In genomic region chr1:52005548-52005947, GRCh38 we compare ENCODE assay signal across 9 cellular contexts. TPM values are rescaled to one million over a fixed set of nuclear protein-coding genes. Genes with fewer than 3 reads are reported as not detected.
DNase-seq lines count a peak whose midpoint lies in the region; ATAC-seq and TF ChIP-seq lines count a peak whose summit lies in the region.
"Not testable (repeated sequence)": the region's sequence is repeated elsewhere in the genome, so short reads cannot be mapped to it uniquely, and the experiment has no call there.
"Had no signal": no experiment of that assay in that cellular context is flagged by ENCODE, and none has a peak within 500 bp of the region (broad histone marks: within the 10 kb centered on the region; RNA-seq: fewer than 3 reads in every experiment).

No MANE protein-coding gene starts in this region.

- H3K9me1 ChIP-seq in IMR-90 (ENCODE audit: insufficient read depth, low read length): peaks cover 13% of the 10 kb centered on the region; the same call in 1 of the 2 replicates

- WGBS in IMR-90 (ENCODE audit: extremely low coverage in 2 of 2, insufficient read length in 1 of 2), 2 experiments: no CpG with 5 or more reads among the region's 3 CpGs
- WGBS in mesodermal cell (ENCODE audit: insufficient coverage in 2 of 2), 2 experiments: 15% methylated on average over 2 of the region's 3 CpGs; no CpG with 5 or more reads in 1 of the 2 experiments

- H3K4me2 ChIP-seq in IMR-90 (ENCODE audit: low read depth, low read length) (peak overlapping the region; percentile 30; the same call in 1 of the 2 replicates), skeletal muscle satellite cell (ENCODE audit: low read length) (peak overlapping the region; percentile 71)

- TF ChIP-seq POLR2A in IMR-90 (IDR thresholded peaks at IDR 0.05; ENCODE audit: low read depth, low read length): not testable (repeated sequence)

- H3K14ac ChIP-seq in IMR-90 (replicated peaks; ENCODE audit: low read depth, low read length): peak overlapping the region; percentile 75

- H2AFZ ChIP-seq in IMR-90 (replicated peaks; ENCODE audit: low read length, poor library complexity): not testable (repeated sequence)

- H3K4me1 Mint-ChIP-seq in WTC11: peaks cover 23% of the 10 kb centered on the region

- intact Hi-C loops in IMR-90 (cut with micrococcal nuclease): loop anchor here (10.0 kb wide), 1 partner anchor 371 kb away; no protein-coding TSS in a partner anchor

- peak overlapping the region; percentile 87; the same call in 1 of the 2 replicates for H4K5ac ChIP-seq in IMR-90 (ENCODE audit: low read depth, low read length)

- not testable (repeated sequence) for H3K9me3 Mint-ChIP-seq in WTC11

- peak overlapping the region; percentile 96 for H2BK120ac ChIP-seq in IMR-90 (ENCODE audit: low read depth, low read length)

- H3K9me3 ChIP-seq in AG04450 (ENCODE audit: control insufficient read depth, insufficient read depth, low read length); IMR-90 (ENCODE audit: control insufficient read depth, insufficient read depth, low read length); mesodermal cell (ENCODE audit: control insufficient read depth, low read length); skeletal muscle satellite cell (replicated peaks; ENCODE audit: low read length): not testable (repeated sequence)

- H3K4me1 ChIP-seq in IMR-90 (ENCODE audit: control insufficient read depth, insufficient read depth, low read length): not testable (repeated sequence)
- H3K4me1 ChIP-seq in mesodermal cell (ENCODE audit: control insufficient read depth, insufficient read depth, low read length, poor library complexity, severe bottlenecking): peaks cover 18% of the 10 kb centered on the region
- H3K4me1 ChIP-seq in skeletal muscle satellite cell (ENCODE audit: control insufficient read depth, insufficient read depth, low read length): peaks cover 25% of the 10 kb centered on the region

- peak overlapping the region; percentile 69 for H3K23ac ChIP-seq in IMR-90 (ENCODE audit: low read depth, low read length)

- TF ChIP-seq RAD21 in IMR-90 (IDR thresholded peaks at IDR 0.05; ENCODE audit: low read length): not testable (repeated sequence)

- peak overlapping the region; percentile 96 for H3K4ac ChIP-seq in IMR-90 (ENCODE audit: low read depth, low read length)

- H3K79me1 ChIP-seq in IMR-90 (ENCODE audit: low read depth in 1 of 2, low read length in 2 of 2): not testable (repeated sequence)

- peak overlapping the region; percentile 85 for H2BK5ac ChIP-seq in IMR-90 (ENCODE audit: low read depth, low read length, poor library complexity, severe bottlenecking)

- CTCF ChIA-PET in AG04450 (lab: Charles Lee) (interaction anchor here (1.5 kb wide), 1 partner anchor 109 kb away, joined by 14 read pairs; no protein-coding TSS in a partner anchor), IMR-90 (lab: Yijun Ruan, JAX) (interaction anchor here (0.7 kb wide), 1 partner anchor 15 kb away, joined by 4 read pairs; no protein-coding TSS in a partner anchor), WTC11 (lab: Charles Lee) (interaction anchor here (0.6 kb wide), 1 partner anchor 223 kb away, joined by 3 read pairs; no protein-coding TSS in a partner anchor)

- H3K9ac ChIP-seq in IMR-90 (ENCODE audit: low read depth, low read length): peak overlapping the region; percentile 51; the same call in 1 of the 2 replicates
- H3K9ac ChIP-seq in skeletal muscle satellite cell (ENCODE audit: low read depth, low read length): peak overlapping the region; percentile 80

- H2AK9ac ChIP-seq in IMR-90 (replicated peaks; ENCODE audit: low read depth, low read length, poor library complexity): not testable (repeated sequence)

- H3K27ac ChIP-seq in AG04450 (ENCODE audit: low read depth, low read length) (peak overlapping the region; percentile 96), IMR-90 (ENCODE audit: insufficient read depth, low read length) (peak overlapping the region; percentile 79), mesodermal cell (ENCODE audit: low read depth, low read length, severe bottlenecking) (peak overlapping the region; percentile 89)

- POLR2A ChIA-PET in AG04450 (lab: Yijun Ruan, JAX) (interaction anchor here (1.1 to 1.5 kb wide), 2 partner anchors 28 to 108 kb away, joined by 3 to 10 read pairs; partner anchors contain the start of gene KTI12), WTC11 (lab: Charles Lee) (interaction anchor here (0.9 kb wide), 1 partner anchor 16 kb away, joined by 4 read pairs; no protein-coding TSS in a partner anchor)
- POLR2A ChIA-PET in IMR-90 (lab: Charles Lee; ENCODE audit: unreplicated experiment): not testable (repeated sequence)

- H4K8ac ChIP-seq in IMR-90 (ENCODE audit: low read depth in 2 of 2, low read length in 2 of 2): peak overlapping the region; percentile 45 to 77; a peak in 3 of 4 replicates

- peak overlapping the region; percentile 89 for H2BK20ac ChIP-seq in IMR-90 (ENCODE audit: low read depth, low read length)

- peak overlapping the region; percentile 98 for H4K91ac ChIP-seq in IMR-90 (ENCODE audit: insufficient read depth, low read depth, low read length)

- not testable (repeated sequence) for H4K20me1 ChIP-seq in IMR-90 (ENCODE audit: insufficient read depth, low read length)

- DNase-seq in AG04450 (ENCODE audit: low read depth, low spot score) (peak; percentile 60), GM03348 (ENCODE audit: low spot score) (peak; percentile 61), IMR-90 (peak; percentile 91), choroid plexus epithelial cell (ENCODE audit: low read depth) (peak; percentile 89), foreskin fibroblast (peak; percentile 73 to 83)
- DNase-seq in WTC11 (ENCODE audit: low spot score): not testable (repeated sequence)

- H2AK5ac ChIP-seq in IMR-90 (ENCODE audit: low read depth, low read length): peak overlapping the region; percentile 75; the same call in 1 of the 2 replicates

- H3K4me3 ChIP-seq in AG04450 (ENCODE audit: low read depth, low read length); IMR-90 (ENCODE audit: insufficient read depth, low read depth, low read length); choroid plexus epithelial cell (ENCODE audit: low read depth, low read length); foreskin fibroblast (ENCODE audit: low read depth in 1 of 2, low read length in 2 of 2); mesodermal cell (ENCODE audit: extremely low read depth, insufficient read depth, low read length, poor library complexity, severe bottlenecking): not testable (repeated sequence)
- peak overlapping the region; percentile 32 for H3K4me3 ChIP-seq in skeletal muscle satellite cell (ENCODE audit: low read length)

- not testable (repeated sequence) for H3K27me3 ChIP-seq in AG04450 (ENCODE audit: control insufficient read depth, insufficient read depth, low read length); IMR-90 (ENCODE audit: control insufficient read depth, insufficient read depth, low read length); skeletal muscle satellite cell (ENCODE audit: control insufficient read depth, insufficient read depth, low read length)

- in situ Hi-C loops in IMR-90 (cut with MboI; ENCODE audit: low sequenced_read_pairs): not testable (repeated sequence)

- not testable (repeated sequence) for H3K27me3 Mint-ChIP-seq in WTC11 (ENCODE audit: low read depth)

- H3K36me3 Mint-ChIP-seq in WTC11: not testable (repeated sequence)

- ATAC-seq in IMR-90 (ENCODE audit: low read depth): peak; percentile 75
- ATAC-seq in WTC11: not testable (repeated sequence)

- peak overlapping the region; percentile 86 for H3K56ac ChIP-seq in IMR-90 (ENCODE audit: extremely low read depth, insufficient read depth, low read length)

- BruUV-seq in IMR-90 (replicated peaks; lab: Mats Ljungman, UMichigan): not testable (repeated sequence)

- peak overlapping the region; percentile 86 for H3K18ac ChIP-seq in IMR-90 (ENCODE audit: low read depth, low read length)

- peak overlapping the region; percentile 86; the same call in 2 of the 3 replicates for H2BK15ac ChIP-seq in IMR-90 (ENCODE audit: low read depth, low read length)

- H3K36me3 ChIP-seq in IMR-90 (ENCODE audit: control insufficient read depth, insufficient read depth, low read length); mesodermal cell (ENCODE audit: control insufficient read depth, insufficient read depth, low read length); skeletal muscle satellite cell (ENCODE audit: insufficient read depth, low read length): not testable (repeated sequence)

- 0 out of 2 replicates have a peak overlapping the region, but pooled peaks have one; percentile 57 for H3K27ac Mint-ChIP-seq in WTC11

- not testable (repeated sequence) for H3K4me3 Mint-ChIP-seq in WTC11

- dilution Hi-C loops in IMR-90 (cut with HindIII; ENCODE audit: low sequenced_read_pairs, unreplicated experiment): not testable (repeated sequence)

- TF ChIP-seq CTCF in AG04450 (IDR thresholded peaks at IDR 0.05; ENCODE audit: low read depth, low read length); IMR-90 (conservative IDR thresholded peaks at IDR 0.05; ENCODE audit: low read depth, low read length); WTC11 (IDR thresholded peaks at IDR 0.05); choroid plexus epithelial cell (conservative IDR thresholded peaks at IDR 0.05; ENCODE audit: low read depth, low read length); foreskin fibroblast (IDR thresholded peaks at IDR 0.05; ENCODE audit: low read depth, low read length): not testable (repeated sequence)

RNA-seq across cellular contexts. Expression of gene RAB3B, which starts 15.0 kb away (rescaled TPM):
- polyA plus RNA-seq in AG04450 (2011; rRNA removed) (28.4 and 28.6 TPM in 2 replicates), IMR-90 (2012; rRNA removed) (31.4 and 33.6 TPM in 2 replicates)
- polyA minus RNA-seq in AG04450 (2011; rRNA and poly(A)+ RNA removed): 51.1 and 66.1 TPM in 2 replicates
- total RNA-seq in IMR-90 (2012; rRNA removed) (78.5 and 91.9 TPM in 2 replicates), WTC11 (2021) (33.7 to 36.9 TPM (median 34.1 TPM) in 3 replicates)
- 10.6 and 11.3 TPM in 2 replicates for polyA plus RNA-seq in IMR-90 (2012; cell fraction: cytosol; rRNA removed)
- polyA plus RNA-seq in IMR-90 (2012; cell fraction: nucleus; rRNA removed; ENCODE audit: low replicate concordance): 6.3 and 19.7 TPM in 2 replicates
- polyA plus RNA-seq in mesodermal cell (2013, experiment 1 of 2): 10.1 TPM
- 7.4 TPM for polyA plus RNA-seq in mesodermal cell (2013, experiment 2 of 2)
- 2.3 and 5.7 TPM in 2 replicates for total RNA-seq in skeletal muscle satellite cell (2012; rRNA removed)
- total RNA-seq: mesenteric fat pad had no signal

RNA-seq across cellular contexts. Expression of gene KTI12, which starts 28.1 kb away (rescaled TPM):
- polyA plus RNA-seq in AG04450 (2011; rRNA removed) (9.8 and 10.5 TPM in 2 replicates), IMR-90 (2012; rRNA removed) (16.3 and 18.3 TPM in 2 replicates)
- 8.1 and 8.2 TPM in 2 replicates for polyA minus RNA-seq in AG04450 (2011; rRNA and poly(A)+ RNA removed)
- total RNA-seq in IMR-90 (2012; rRNA removed) (13.1 and 15.2 TPM in 2 replicates), WTC11 (2021) (9.4 to 10.1 TPM (median 9.9 TPM) in 3 replicates)
- 13.6 and 18.8 TPM in 2 replicates for polyA plus RNA-seq in IMR-90 (2012; cell fraction: cytosol; rRNA removed)
- polyA plus RNA-seq in IMR-90 (2012; cell fraction: nucleus; rRNA removed; ENCODE audit: low replicate concordance): 11.6 and 16.9 TPM in 2 replicates
- 5.5 TPM for polyA plus RNA-seq in mesodermal cell (2013, experiment 1 of 2)
- polyA plus RNA-seq in mesodermal cell (2013, experiment 2 of 2): 5.0 TPM
- 16.2 and 17.2 TPM in 2 replicates for total RNA-seq in skeletal muscle satellite cell (2012; rRNA removed)

RNA-seq across cellular contexts. Expression of gene TXNDC12, which starts 49.4 kb away (rescaled TPM):
- polyA plus RNA-seq in AG04450 (2011; rRNA removed) (39.8 and 55.8 TPM in 2 replicates), IMR-90 (2012; rRNA removed) (22.0 and 24.4 TPM in 2 replicates)
- 15.2 and 23.2 TPM in 2 replicates for polyA minus RNA-seq in AG04450 (2011; rRNA and poly(A)+ RNA removed)
- total RNA-seq in IMR-90 (2012; rRNA removed) (29.9 and 35.3 TPM in 2 replicates), WTC11 (2021) (80.6 to 89.2 TPM (median 80.9 TPM) in 3 replicates)
- 13.5 and 14.3 TPM in 2 replicates for polyA plus RNA-seq in IMR-90 (2012; cell fraction: cytosol; rRNA removed)
- 12.7 and 17.4 TPM in 2 replicates for polyA plus RNA-seq in IMR-90 (2012; cell fraction: nucleus; rRNA removed; ENCODE audit: low replicate concordance)
- polyA plus RNA-seq in mesodermal cell (2013, experiment 1 of 2): 74.2 TPM
- 79.5 TPM for polyA plus RNA-seq in mesodermal cell (2013, experiment 2 of 2)
- total RNA-seq in skeletal muscle satellite cell (2012; rRNA removed): 46.9 and 53.5 TPM in 2 replicates

RNA-seq across cellular contexts. Expression of gene BTF3L4, which starts 50.5 kb away (rescaled TPM):
- polyA plus RNA-seq in AG04450 (2011; rRNA removed) (59.7 and 86.6 TPM in 2 replicates), IMR-90 (2012; rRNA removed) (29.3 and 34.5 TPM in 2 replicates)
- 24.9 and 37.1 TPM in 2 replicates for polyA minus RNA-seq in AG04450 (2011; rRNA and poly(A)+ RNA removed)
- total RNA-seq in IMR-90 (2012; rRNA removed) (41.2 and 46.4 TPM in 2 replicates), WTC11 (2021) (74.7 to 89.4 TPM (median 79.0 TPM) in 3 replicates)
- 4.9 and 8.1 TPM in 2 replicates for polyA plus RNA-seq in IMR-90 (2012; cell fraction: cytosol; rRNA removed)
- 1.7 and 22.0 TPM in 2 replicates for polyA plus RNA-seq in IMR-90 (2012; cell fraction: nucleus; rRNA removed; ENCODE audit: low replicate concordance)
- 79.4 TPM for polyA plus RNA-seq in mesodermal cell (2013, experiment 1 of 2)
- 86.4 TPM for polyA plus RNA-seq in mesodermal cell (2013, experiment 2 of 2)
- 57.7 and 64.1 TPM in 2 replicates for total RNA-seq in skeletal muscle satellite cell (2012; rRNA removed)
